Comparison of ENCODE assay signal across 22 cellular contexts in the genomic region with DNA sequence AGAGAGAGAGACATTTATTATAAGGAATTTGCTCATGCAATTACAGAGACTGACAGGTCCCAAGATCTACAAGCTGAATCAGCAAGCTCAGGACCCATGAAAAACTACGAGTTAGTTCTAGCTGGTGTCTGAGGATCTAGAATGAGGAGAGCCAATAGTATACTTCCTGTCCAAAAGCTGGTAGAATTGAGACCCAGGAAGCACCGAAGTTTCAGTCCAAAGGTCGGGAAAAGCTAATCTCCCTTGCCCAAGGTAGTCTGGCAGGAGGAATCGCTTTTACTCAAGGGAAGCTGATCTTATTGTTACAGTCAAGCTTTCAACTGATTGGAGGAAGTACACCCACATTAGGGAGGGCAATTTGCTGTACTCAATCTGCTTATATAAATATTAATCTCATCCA.
"Had no signal": no experiment of that assay in that cellular context is flagged by ENCODE, and none has a peak within 500 bp of the region (broad histone marks: within the 10 kb centered on the region; RNA-seq: fewer than 3 reads in every experiment).

No MANE protein-coding gene starts in this region.

- H3K4me1 ChIP-seq: foreskin keratinocyte, left ventricle myocardium inferior, sigmoid colon, testis, tibial nerve had no signal

- H3K27ac ChIP-seq: coronary artery, foreskin keratinocyte, left ventricle myocardium inferior, sigmoid colon, skin epidermis, testis, tibial nerve had no signal

- ATAC-seq: foreskin keratinocyte; natural killer cell treated with Interleukin-12 subunit alpha and Interleukin-12 subunit beta and Interleukin-15 and Interleukin-18, amount 100 ng/mL, for 72 hours; stimulated activated naive B cell treated with anti-CD40 and anti-IgM and Interleukin-4, amounts not matched to agents 10 μg/mL and 1 μg/mL and 100 μg/mL, for 72 hours; stimulated activated naive CD8-positive, alpha-beta T cell treated with anti-CD3 and anti-CD28 coated beads, Interleukin-15, amount 100 ng/mL, for 72 hours had no signal

- H3K4me3 ChIP-seq: coronary artery, left ventricle myocardium inferior, lung, sigmoid colon, skin epidermis, testis, tibial nerve had no signal

- DNase-seq: effector CD4-positive, alpha-beta T cell; endodermal cell; erythroblast; foreskin keratinocyte; immature natural killer cell; left ventricle myocardium inferior; mesenchymal stem cell; midbrain; posterior cingulate gyrus; sigmoid colon; stimulated activated CD4-positive, alpha-beta T cell treated with anti-CD3 and anti-CD28 coated beads, Interleukin-2, amount 100 ng/mL, for 24 hours; stimulated activated CD4-positive, alpha-beta T cell treated with anti-CD3 and anti-CD28 coated beads, Interleukin-4, amount 100 ng/mL, for 4 hours; stimulated activated naive B cell treated with anti-CD40 and anti-IgM and Interleukin-4, amounts not matched to agents 10 μg/mL and 1 μg/mL and 100 μg/mL, for 72 hours; stimulated activated naive CD8-positive, alpha-beta T cell treated with anti-CD3 and anti-CD28 coated beads, Interleukin-15, amount 100 ng/mL, for 72 hours; testis had no signal

- H3K9me3 ChIP-seq: left ventricle myocardium inferior, sigmoid colon, testis, tibial nerve had no signal

- H3K36me3 ChIP-seq: left ventricle myocardium inferior, sigmoid colon, tibial nerve had no signal

- H3K27me3 ChIP-seq: foreskin keratinocyte, sigmoid colon, testis, tibial nerve had no signal

- FAIRE-seq: endothelial cell of umbilical vein, keratinocyte had no signal
